12 cellular contexts compared by ENCODE assay signal in genomic region chr7:117808273-117808868, GRCh38.
A peak's percentile ranks its signal among the peaks of the same experiment; 100 is the strongest.
DNase-seq lines count a peak whose midpoint lies in the region; ATAC-seq and FAIRE-seq lines count a peak whose summit lies in the region.
"Had no signal": no experiment of that assay in that cellular context is flagged by ENCODE, and none has a peak within 500 bp of the region (broad histone marks: within the 10 kb centered on the region; RNA-seq: fewer than 3 reads in every experiment).

No MANE protein-coding gene starts in this region.

- H3K9ac ChIP-seq in adipocyte (ENCODE audit: low read length): no peak overlapping the region

- no peaks in the 10 kb centered on the region for H3K36me3 ChIP-seq in adipocyte (ENCODE audit: control insufficient read depth, insufficient read depth, low read length, severe bottlenecking)
- H3K36me3 ChIP-seq in small intestine (ENCODE audit: control insufficient read depth in 2 of 2, insufficient read depth in 2 of 2, low read length in 2 of 2): no peaks in the 10 kb centered on the region
- H3K36me3 ChIP-seq: lower lobe of right lung had no signal

- 20 to 52% (median 44%) methylated on average over 8 of the region's 8 CpGs for WGBS in small intestine, 3 donors

- no peak overlapping the region for H3K27ac ChIP-seq in small intestine (ENCODE audit: low read depth in 1 of 2, low read length in 1 of 2)
- H3K27ac ChIP-seq: lower lobe of right lung had no signal

- H3K4me1 ChIP-seq in adipocyte (ENCODE audit: control insufficient read depth, insufficient read depth, low read length) (peaks cover 20% of the 10 kb centered on the region), small intestine (ENCODE audit: control insufficient read depth in 2 of 2, insufficient read depth in 1 of 2, low read depth in 1 of 2, low read length in 1 of 2) (no peaks in the 10 kb centered on the region)
- H3K4me1 ChIP-seq: lower lobe of right lung had no signal

- H3K4me3 ChIP-seq in adipocyte (ENCODE audit: low read length) (peak overlapping the region; percentile 59), small intestine (ENCODE audit: low read depth in 1 of 2, low read length in 2 of 2) (no peak overlapping the region)
- H3K4me3 ChIP-seq: lower lobe of right lung had no signal

- intact Hi-C loops in left cardiac atrium (cut with DNase I): no loop called here

- DNase-seq in NCI-H1105 (lab: John Stamatoyannopoulos, UW) (peak; percentile 90), adipocyte (ENCODE audit: low read depth) (no peak), left cardiac atrium (peak; percentile 70), small intestine (peak; percentile 14)
- DNase-seq: activated T-cell treated with anti-CD3 and anti-CD28 coated beads for 4 hours, lower lobe of right lung, NCI-H1436 treated with DMSO at 0.1 percent for 48 hours, T-helper 1 cell had no signal

- H3K9me3 ChIP-seq in adipocyte (ENCODE audit: control insufficient read depth, low read length) (no peaks in the 10 kb centered on the region), small intestine (ENCODE audit: control insufficient read depth, low read depth) (no peaks in the 10 kb centered on the region)
- H3K9me3 ChIP-seq: lower lobe of right lung had no signal

- peak; percentile 74 to 93 for ATAC-seq in left cardiac atrium
- ATAC-seq in HG03469 (IDR thresholded peaks at IDR 0.05; ENCODE audit: unreplicated experiment): no peak
- no peak for ATAC-seq in GM21528 (IDR thresholded peaks at IDR 0.05; ENCODE audit: low FRiP score, unreplicated experiment)
- ATAC-seq in GM19324 (IDR thresholded peaks at IDR 0.05; ENCODE audit: low FRiP score, unreplicated experiment): no peak
- no peak for ATAC-seq in GM18519 (IDR thresholded peaks at IDR 0.05; ENCODE audit: low FRiP score, unreplicated experiment)

- no peak for FAIRE-seq in small intestine (lab: Jason Lieb, UNC)

- H3K27me3 ChIP-seq in adipocyte (replicated peaks; ENCODE audit: control insufficient read depth, insufficient read depth, low read length) (no peaks in the 10 kb centered on the region), small intestine (ENCODE audit: control insufficient read depth in 2 of 2, insufficient read depth in 2 of 2, low read length in 2 of 2) (no peaks in the 10 kb centered on the region)

Comparison
In these comparisons a context has a peak if more than half of its experiments do, and no peak if none do; other contexts are left out.
1. ATAC-seq: peak in left cardiac atrium (2 of 2); none in HG03469 (single experiment), GM21528 (single experiment), GM19324 (single experiment) and GM18519 (single experiment).